14 cellular contexts compared by ENCODE assay signal in the genomic region with DNA sequence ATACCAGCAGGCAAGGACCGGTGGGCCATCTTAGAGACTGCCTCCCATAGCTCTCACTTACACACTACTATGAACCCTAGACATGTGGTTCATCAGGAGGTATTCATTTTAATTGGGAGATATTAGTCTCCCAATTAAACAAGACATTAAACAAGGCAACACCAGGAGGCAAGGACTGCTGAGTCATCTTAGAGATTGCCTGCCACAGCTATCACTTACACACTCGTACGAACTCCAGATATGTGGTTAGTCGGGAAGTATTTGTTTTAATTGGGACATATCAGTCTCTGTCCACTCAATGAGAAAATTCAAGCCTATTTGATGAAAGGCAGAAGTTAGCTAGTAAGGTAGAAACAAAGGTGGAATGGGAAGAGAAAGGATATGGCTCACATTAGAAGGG.
"Had no signal": no experiment of that assay in that cellular context is flagged by ENCODE, and none has a peak within 500 bp of the region (broad histone marks: within the 10 kb centered on the region; RNA-seq: fewer than 3 reads in every experiment).

No MANE protein-coding gene starts in this region.

- H3K27me3 ChIP-seq: stomach, tibial artery had no signal

- H3K9me3 ChIP-seq: prostate gland, stomach, tibial artery had no signal

- H3K4me1 ChIP-seq: prostate gland, stomach, tibial artery had no signal

- DNase-seq: activated CD4-positive, alpha-beta memory T cell treated with anti-CD3 and anti-CD28 coated beads, Interleukin-2, amount 10 ng/mL, durations not matched to agents 7 days and 5 days; activated CD4-positive, alpha-beta T cell treated with anti-CD3 and anti-CD28 coated beads for 36 hours; activated gamma-delta T cell; activated T-cell treated with anti-CD3 and anti-CD28 coated beads, Interleukin-2, amount 50 U/mL, for 48 hours; anterior cingulate cortex; caudate nucleus; effector memory CD8-positive, alpha-beta T cell; immature natural killer cell; nephron progenitor cell; stomach; T1000; tibial artery; WERI-Rb-1 had no signal

- H3K36me3 ChIP-seq: prostate gland, stomach, tibial artery, WERI-Rb-1 had no signal

- H3K4me3 ChIP-seq: prostate gland, stomach, tibial artery had no signal

- H3K27ac ChIP-seq: prostate gland, stomach, tibial artery, WERI-Rb-1 had no signal
